1 cellular context compared by ENCODE assay signal in the genomic region with DNA sequence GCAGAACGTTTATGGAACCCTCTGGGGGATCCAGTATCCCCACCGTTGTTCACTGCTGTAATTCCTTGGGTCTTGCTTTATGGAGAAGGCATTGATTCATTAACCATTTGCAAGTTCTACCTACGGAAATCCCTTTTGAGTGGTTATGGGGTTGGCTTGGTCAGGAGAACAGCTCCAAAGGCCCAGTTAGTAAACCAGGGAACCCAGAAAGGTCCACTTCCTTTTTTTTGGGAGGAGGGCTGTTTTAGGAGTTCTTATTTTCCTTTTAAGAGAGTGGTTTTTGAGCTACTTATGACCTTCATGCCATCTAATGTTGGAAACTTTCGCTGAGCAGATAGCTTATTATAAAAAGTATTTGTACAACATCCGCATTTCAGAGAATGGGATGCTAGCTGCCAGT.
TF ChIP-seq lines count a peak whose summit lies in the region.

No MANE protein-coding gene starts in this region.

TF ChIP-seq in K562, 482 proteins besides CTCF, POLR2A, EP300 and RAD21:
- TF ChIP-seq ZFP30 (CRISPR knock-in tag; IDR thresholded peaks at IDR 0.05; ENCODE audit: borderline replicate concordance), result no peak
- TF ChIP-seq CBX3 (IDR thresholded peaks at IDR 0.05; ENCODE audit: borderline replicate concordance in 1 of 2, low read length in 2 of 2), result no peak
- no peak for TF ChIP-seq ZNF384 (IDR thresholded peaks at IDR 0.05; ENCODE audit: low read depth, low read length)
- TF ChIP-seq, protein P1, sequence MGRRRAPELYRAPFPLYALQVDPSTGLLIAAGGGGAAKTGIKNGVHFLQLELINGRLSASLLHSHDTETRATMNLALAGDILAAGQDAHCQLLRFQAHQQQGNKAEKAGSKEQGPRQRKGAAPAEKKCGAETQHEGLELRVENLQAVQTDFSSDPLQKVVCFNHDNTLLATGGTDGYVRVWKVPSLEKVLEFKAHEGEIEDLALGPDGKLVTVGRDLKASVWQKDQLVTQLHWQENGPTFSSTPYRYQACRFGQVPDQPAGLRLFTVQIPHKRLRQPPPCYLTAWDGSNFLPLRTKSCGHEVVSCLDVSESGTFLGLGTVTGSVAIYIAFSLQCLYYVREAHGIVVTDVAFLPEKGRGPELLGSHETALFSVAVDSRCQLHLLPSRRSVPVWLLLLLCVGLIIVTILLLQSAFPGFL (CRISPR knock-in tag; IDR thresholded peaks at IDR 0.05), result 0 out of 2 replicates have a peak, but pooled peaks have one; percentile 37
- peak; percentile 95 for TF ChIP-seq SPI1 (IDR thresholded peaks at IDR 0.05; ENCODE audit: borderline replicate concordance, low read depth, low read length)
- TF ChIP-seq, protein P2, sequence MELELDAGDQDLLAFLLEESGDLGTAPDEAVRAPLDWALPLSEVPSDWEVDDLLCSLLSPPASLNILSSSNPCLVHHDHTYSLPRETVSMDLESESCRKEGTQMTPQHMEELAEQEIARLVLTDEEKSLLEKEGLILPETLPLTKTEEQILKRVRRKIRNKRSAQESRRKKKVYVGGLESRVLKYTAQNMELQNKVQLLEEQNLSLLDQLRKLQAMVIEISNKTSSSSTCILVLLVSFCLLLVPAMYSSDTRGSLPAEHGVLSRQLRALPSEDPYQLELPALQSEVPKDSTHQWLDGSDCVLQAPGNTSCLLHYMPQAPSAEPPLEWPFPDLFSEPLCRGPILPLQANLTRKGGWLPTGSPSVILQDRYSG (tag; conservative IDR thresholded peaks at IDR 0.05; ENCODE audit: low read depth), result no peak
